In the genomic region with DNA sequence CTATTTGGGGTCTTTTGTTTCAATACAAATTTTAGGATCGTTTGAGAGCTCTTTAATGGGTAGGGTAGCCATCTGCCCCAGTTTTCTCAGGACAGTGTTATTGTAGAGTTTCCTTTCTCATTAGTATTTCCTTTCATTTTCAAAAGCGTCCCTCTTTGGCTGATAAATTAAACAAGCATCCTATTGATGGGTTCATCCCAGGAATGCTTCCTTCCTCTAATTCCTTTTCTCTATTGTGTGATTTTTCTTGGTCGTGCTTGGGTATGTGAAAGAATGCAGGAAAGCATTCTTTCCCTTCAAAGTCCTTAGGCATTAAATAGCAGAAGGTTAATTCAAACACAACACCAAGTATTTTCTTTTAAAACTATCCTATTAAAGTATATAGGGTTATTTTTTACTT, we compare ENCODE assay signal across 1 cellular context.
TF ChIP-seq lines count a peak whose summit lies in the region.

No MANE protein-coding gene starts in this region.

TF ChIP-seq in H1, 55 proteins besides CTCF, POLR2A, EP300 and RAD21 (continued from another document):
- TF ChIP-seq CREB1 (IDR thresholded peaks at IDR 0.05), result no peak
- no peak for TF ChIP-seq TAF1 (IDR thresholded peaks at IDR 0.05; ENCODE audit: low read depth, low read length)
- TF ChIP-seq KDM4A (IDR thresholded peaks at IDR 0.05; ENCODE audit: low read depth, low read length, severe bottlenecking), result no peak
